ENCODE assay signal across 9 cellular contexts in the genomic region with DNA sequence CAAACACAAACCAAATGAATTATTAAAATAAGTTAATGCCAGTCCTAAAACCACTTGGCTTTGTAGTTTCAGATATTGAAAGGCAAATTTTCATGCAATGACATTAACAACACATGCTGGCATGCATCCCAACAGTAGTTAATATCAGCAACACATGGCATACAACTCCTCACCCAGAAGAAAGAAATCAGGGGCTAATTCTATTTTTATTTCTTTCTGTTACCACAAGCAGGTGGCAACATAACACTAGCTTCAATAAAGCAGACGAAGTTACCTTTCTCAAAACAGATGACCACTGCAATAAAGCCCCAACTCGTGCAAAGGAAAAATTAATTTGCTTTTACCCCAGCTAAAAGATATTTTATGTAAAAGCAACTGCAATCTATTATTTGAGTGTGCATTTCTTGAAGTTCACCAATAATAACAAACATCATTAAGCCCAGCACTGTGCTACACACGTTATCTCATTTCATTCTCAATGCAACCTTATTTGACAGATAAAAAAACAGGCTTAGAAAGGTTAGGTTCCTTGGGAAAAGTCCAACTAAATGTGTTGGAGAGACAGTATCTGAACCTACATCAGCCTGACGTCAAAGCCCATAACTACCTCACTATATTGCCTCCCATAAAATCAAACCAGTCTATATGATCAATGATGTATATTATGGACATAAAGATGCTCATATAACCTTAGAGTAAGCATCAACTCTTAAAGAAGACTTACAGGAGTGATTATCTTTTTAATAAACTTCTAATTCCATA. TPM values are rescaled to one million over a fixed set of nuclear protein-coding genes. Genes with fewer than 3 reads are reported as not detected.
DNase-seq lines count a peak whose midpoint lies in the region; ATAC-seq, FAIRE-seq and TF ChIP-seq lines count a peak whose summit lies in the region.
"Had no signal": no experiment of that assay in that cellular context is flagged by ENCODE, and none has a peak within 500 bp of the region (broad histone marks: within the 10 kb centered on the region; RNA-seq: fewer than 3 reads in every experiment).

No MANE protein-coding gene starts in this region.

- no peak for TF ChIP-seq POLR2A in vagina (IDR thresholded peaks at IDR 0.05)

- H3K4me3 ChIP-seq in right cardiac atrium (ENCODE audit: low read length) (peak overlapping the region; percentile 48), keratinocyte (ENCODE audit: control insufficient read depth in 2 of 3, extremely low read depth in 1 of 3, insufficient read depth in 2 of 3, low read depth in 1 of 3, low read length in 3 of 3) (no peak overlapping the region), vagina (peak overlapping the region in 1 of 2 donors; percentile 74)

- H3K9me3 ChIP-seq in right cardiac atrium (ENCODE audit: control insufficient read depth, low read length) (no peaks in the 10 kb centered on the region), keratinocyte (ENCODE audit: control insufficient read depth, low read depth, low read length) (no peaks in the 10 kb centered on the region), vagina (no peaks in the 10 kb centered on the region)

- H4K20me1 ChIP-seq in keratinocyte (ENCODE audit: control insufficient read depth, extremely low read depth, insufficient read depth, low read length), result peaks cover 4% of the 10 kb centered on the region

- TF ChIP-seq CTCF in keratinocyte (optimal IDR thresholded peaks at IDR 0.05 in 1 of 3, IDR thresholded peaks at IDR 0.05 in 1 of 3, conservative IDR thresholded peaks at IDR 0.05 in 1 of 3; ENCODE audit: extremely low read depth in 1 of 3, insufficient read depth in 2 of 3, low read length in 3 of 3) (peak in 1 of 3 experiments; percentile 15), vagina (IDR thresholded peaks at IDR 0.05) (no peak)

- DNase-seq in right cardiac atrium (no peak), Right ventricle myocardium superior (no peak), keratinocyte (ENCODE audit: low read depth, low spot score) (no peak), vagina (ENCODE audit: extremely low spot score in 2 of 2) (no peak), amygdala (lab: John Stamatoyannopoulos, UW) (no peak), T1000 (lab: John Stamatoyannopoulos, UW) (no peak)
- no peak for DNase-seq in activated T-helper 1 cell treated with anti-CD3 and anti-CD28 coated beads, Interleukin-12 subunit alpha, Interleukin-12 subunit beta, Interleukin-2, Interleukin-4 antibody, amounts not matched to agents 30 ng/mL and 10 ng/mL and 1 ng/mL, durations not matched to agents 14 hours and 24 hours and 36 hours (ENCODE audit: low spot score)
- DNase-seq: occipital lobe had no signal

- no peaks in the 10 kb centered on the region for H3K9me1 ChIP-seq in keratinocyte (ENCODE audit: control insufficient read depth, extremely low read depth, insufficient read depth, low read length)

- intact Hi-C loops in right cardiac atrium (cut with DNase I), result loop anchor here in 2 of 4 donors (5.0 to 10.0 kb wide), 2 partner anchors 120 to 123 kb away; a partner anchor contains a TSS
- intact Hi-C loops in Right ventricle myocardium superior (cut with DNase I), result loop anchor here (5.0 kb wide), 1 partner anchor 130 kb away; a partner anchor contains a TSS
- intact Hi-C loops in activated T-helper 1 cell treated with anti-CD3 and anti-CD28 coated beads, Interleukin-12 subunit alpha, Interleukin-12 subunit beta, Interleukin-2, Interleukin-4 antibody, amounts not matched to agents 30 ng/mL and 10 ng/mL and 1 ng/mL, durations not matched to agents 14 hours and 24 hours and 36 hours (cut with micrococcal nuclease), result loop anchor here (1.0 to 10.0 kb wide), 3 partner anchors 10 to 977 kb away; no protein-coding TSS in a partner anchor
- intact Hi-C loops in vagina (cut with DNase I), result loop anchor here (10.0 kb wide), 1 partner anchor 123 kb away; a partner anchor contains a TSS

- FAIRE-seq in keratinocyte (lab: Jason Lieb, UNC), result no peak

- peaks cover 65% of the 10 kb centered on the region for H3K79me2 ChIP-seq in keratinocyte (ENCODE audit: control insufficient read depth, insufficient read depth, low read length)

- dilution Hi-C loops in keratinocyte (cut with MboI; ENCODE audit: extremely low pct_ligation_motif_present, low sequenced_read_pairs), result no loop called here

- H3K9ac ChIP-seq in keratinocyte (ENCODE audit: control insufficient read depth, extremely low read depth, insufficient read depth, low read length), result no peak overlapping the region

- peaks cover 49% of the 10 kb centered on the region for H3K4me1 Mint-ChIP-seq in activated T-helper 1 cell treated with anti-CD3 and anti-CD28 coated beads, Interleukin-12 subunit alpha, Interleukin-12 subunit beta, Interleukin-2, Interleukin-4 antibody, amounts not matched to agents 30 ng/mL and 10 ng/mL and 1 ng/mL, durations not matched to agents 14 hours and 24 hours and 36 hours (ENCODE audit: low read depth)

- no peak overlapping the region for H3K27ac Mint-ChIP-seq in activated T-helper 1 cell treated with anti-CD3 and anti-CD28 coated beads, Interleukin-12 subunit alpha, Interleukin-12 subunit beta, Interleukin-2, Interleukin-4 antibody, amounts not matched to agents 30 ng/mL and 10 ng/mL and 1 ng/mL, durations not matched to agents 14 hours and 24 hours and 36 hours

- H3K27me3 ChIP-seq in right cardiac atrium (ENCODE audit: control insufficient read depth, insufficient read depth) (no peaks in the 10 kb centered on the region), keratinocyte (ENCODE audit: control insufficient read depth, extremely low read depth, insufficient read depth, low read length) (no peaks in the 10 kb centered on the region), vagina (no peaks in the 10 kb centered on the region)

- ATAC-seq in right cardiac atrium (no peak), Right ventricle myocardium superior (ENCODE audit: poor library complexity) (no peak), HG02981 (IDR thresholded peaks at IDR 0.05; ENCODE audit: unreplicated experiment) (no peak)

- H3K4me1 ChIP-seq in right cardiac atrium (ENCODE audit: control insufficient read depth, insufficient read depth, low read length), result peaks cover 3% of the 10 kb centered on the region
- H3K4me1 ChIP-seq in keratinocyte (ENCODE audit: control insufficient read depth, extremely low read depth, insufficient read depth, low read length), result peaks cover 16% of the 10 kb centered on the region
- H3K4me1 ChIP-seq in vagina, result peaks cover 55% of the 10 kb centered on the region

- H2AFZ ChIP-seq in keratinocyte (ENCODE audit: control insufficient read depth, low read length), result no peak overlapping the region

- H3K4me3 Mint-ChIP-seq in activated T-helper 1 cell treated with anti-CD3 and anti-CD28 coated beads, Interleukin-12 subunit alpha, Interleukin-12 subunit beta, Interleukin-2, Interleukin-4 antibody, amounts not matched to agents 30 ng/mL and 10 ng/mL and 1 ng/mL, durations not matched to agents 14 hours and 24 hours and 36 hours, result peak overlapping the region; percentile 56

- H3K36me3 ChIP-seq in keratinocyte (ENCODE audit: control insufficient read depth in 2 of 2, extremely low read depth in 1 of 2, insufficient read depth in 2 of 2, low read length in 2 of 2) (no peaks in the 10 kb centered on the region), vagina (no peaks in the 10 kb centered on the region)

- no peaks in the 10 kb centered on the region for H3K9me3 Mint-ChIP-seq in activated T-helper 1 cell treated with anti-CD3 and anti-CD28 coated beads, Interleukin-12 subunit alpha, Interleukin-12 subunit beta, Interleukin-2, Interleukin-4 antibody, amounts not matched to agents 30 ng/mL and 10 ng/mL and 1 ng/mL, durations not matched to agents 14 hours and 24 hours and 36 hours

- no peaks in the 10 kb centered on the region for H3K27me3 Mint-ChIP-seq in activated T-helper 1 cell treated with anti-CD3 and anti-CD28 coated beads, Interleukin-12 subunit alpha, Interleukin-12 subunit beta, Interleukin-2, Interleukin-4 antibody, amounts not matched to agents 30 ng/mL and 10 ng/mL and 1 ng/mL, durations not matched to agents 14 hours and 24 hours and 36 hours (ENCODE audit: insufficient read depth)

- H3K36me3 Mint-ChIP-seq in activated T-helper 1 cell treated with anti-CD3 and anti-CD28 coated beads, Interleukin-12 subunit alpha, Interleukin-12 subunit beta, Interleukin-2, Interleukin-4 antibody, amounts not matched to agents 30 ng/mL and 10 ng/mL and 1 ng/mL, durations not matched to agents 14 hours and 24 hours and 36 hours (ENCODE audit: low read depth), result peaks cover 10% of the 10 kb centered on the region

- WGBS in right cardiac atrium, result 13% methylated on average over 4 of the region's 4 CpGs

- H3K27ac ChIP-seq in right cardiac atrium (ENCODE audit: low read length) (no peak overlapping the region), keratinocyte (ENCODE audit: control insufficient read depth, insufficient read depth, low read length) (no peak overlapping the region), vagina (peak overlapping the region; percentile 97)

- H3K4me2 ChIP-seq in keratinocyte (ENCODE audit: control insufficient read depth, extremely low read depth, insufficient read depth, low read depth, low read length), result peak overlapping the region; percentile 98

RNA-seq across cellular contexts. Expression of a gene that starts 2.8 kb away (rescaled TPM):
- total RNA-seq in right cardiac atrium, result 100 to 1,000 TPM in 2 of 4 donors, 10 to 100 TPM in 2; 99.0 to 112 (median 105) TPM
- 63.6 TPM for polyA plus RNA-seq in right cardiac atrium
- 84.3 TPM for total RNA-seq in Right ventricle myocardium superior
- 133 and 135 TPM in 2 replicates for total RNA-seq in activated T-helper 1 cell treated with anti-CD3 and anti-CD28 coated beads, Interleukin-12 subunit alpha, Interleukin-12 subunit beta, Interleukin-2, Interleukin-4 antibody, amounts not matched to agents 30 ng/mL and 10 ng/mL and 1 ng/mL, durations not matched to agents 14 hours and 24 hours and 36 hours
- 30.3 to 71.8 TPM (median 34.7 TPM) in 3 replicates for polyA plus RNA-seq in keratinocyte
- 74.3 TPM for polyA plus RNA-seq in keratinocyte (2011; ENCODE audit: low read depth)
- 27.7 and 48.3 TPM in 2 replicates for polyA plus RNA-seq in keratinocyte (2011; cell fraction: cytosol; rRNA removed)
- polyA plus RNA-seq in keratinocyte (2011; cell fraction: nucleus; rRNA removed), result 49.5 and 73.9 TPM in 2 replicates
- 27.6 and 52.1 TPM in 2 replicates for polyA plus RNA-seq in keratinocyte (2012; ENCODE audit: low replicate concordance)
- 9.1 to 54.8 TPM (median 22.3 TPM) in 3 replicates for polyA minus RNA-seq in keratinocyte
- 19.4 TPM for polyA minus RNA-seq in keratinocyte (2011; cell fraction: cytosol; rRNA and poly(A)+ RNA removed)
- 30.6 and 64.1 TPM in 2 replicates for polyA minus RNA-seq in keratinocyte (2011; cell fraction: nucleus; rRNA and poly(A)+ RNA removed)
- total RNA-seq in vagina, result 88.1 TPM
